ENCODE assay signal across 1 cellular context in the genomic region with DNA sequence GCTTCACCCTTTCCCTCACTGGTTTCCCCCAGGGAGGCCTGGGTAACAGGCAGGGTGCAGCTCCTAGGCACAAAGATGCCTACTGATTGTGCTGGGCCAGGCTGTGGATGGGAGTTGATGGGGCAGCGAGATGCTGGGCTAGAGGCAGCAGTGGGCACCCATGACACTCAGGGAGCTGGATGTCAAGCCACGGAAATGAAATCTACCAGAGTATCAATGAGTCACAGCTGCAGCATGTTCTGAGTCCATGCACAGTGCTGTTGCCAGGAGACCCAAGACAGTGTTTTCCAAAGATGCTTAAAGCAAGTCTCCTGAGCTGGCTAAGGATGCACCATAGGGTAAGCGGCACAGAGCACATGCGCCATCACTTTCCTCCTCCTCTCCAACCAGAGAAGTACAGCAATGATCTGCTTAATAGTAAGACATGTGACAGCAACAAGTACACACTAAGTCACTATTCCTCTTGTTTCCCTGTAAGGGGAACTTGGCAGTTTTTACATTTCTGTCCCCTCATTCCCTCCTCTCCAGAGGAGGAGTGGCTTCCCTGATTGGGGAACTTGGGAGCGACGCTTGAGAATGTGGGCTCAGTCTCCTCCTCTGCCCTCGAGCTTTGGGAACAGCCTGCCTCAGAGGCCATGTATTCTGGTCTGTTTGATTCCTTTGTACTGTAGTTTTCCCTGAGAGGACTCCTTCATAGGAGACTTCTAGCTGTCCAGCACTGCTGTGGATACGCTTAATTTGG.
TF ChIP-seq lines count a peak whose summit lies in the region.

No MANE protein-coding gene starts in this region.

TF ChIP-seq in WTC11, 78 proteins besides CTCF, POLR2A, EP300 and RAD21 (continued from another document):
- TF ChIP-seq, protein P1, sequence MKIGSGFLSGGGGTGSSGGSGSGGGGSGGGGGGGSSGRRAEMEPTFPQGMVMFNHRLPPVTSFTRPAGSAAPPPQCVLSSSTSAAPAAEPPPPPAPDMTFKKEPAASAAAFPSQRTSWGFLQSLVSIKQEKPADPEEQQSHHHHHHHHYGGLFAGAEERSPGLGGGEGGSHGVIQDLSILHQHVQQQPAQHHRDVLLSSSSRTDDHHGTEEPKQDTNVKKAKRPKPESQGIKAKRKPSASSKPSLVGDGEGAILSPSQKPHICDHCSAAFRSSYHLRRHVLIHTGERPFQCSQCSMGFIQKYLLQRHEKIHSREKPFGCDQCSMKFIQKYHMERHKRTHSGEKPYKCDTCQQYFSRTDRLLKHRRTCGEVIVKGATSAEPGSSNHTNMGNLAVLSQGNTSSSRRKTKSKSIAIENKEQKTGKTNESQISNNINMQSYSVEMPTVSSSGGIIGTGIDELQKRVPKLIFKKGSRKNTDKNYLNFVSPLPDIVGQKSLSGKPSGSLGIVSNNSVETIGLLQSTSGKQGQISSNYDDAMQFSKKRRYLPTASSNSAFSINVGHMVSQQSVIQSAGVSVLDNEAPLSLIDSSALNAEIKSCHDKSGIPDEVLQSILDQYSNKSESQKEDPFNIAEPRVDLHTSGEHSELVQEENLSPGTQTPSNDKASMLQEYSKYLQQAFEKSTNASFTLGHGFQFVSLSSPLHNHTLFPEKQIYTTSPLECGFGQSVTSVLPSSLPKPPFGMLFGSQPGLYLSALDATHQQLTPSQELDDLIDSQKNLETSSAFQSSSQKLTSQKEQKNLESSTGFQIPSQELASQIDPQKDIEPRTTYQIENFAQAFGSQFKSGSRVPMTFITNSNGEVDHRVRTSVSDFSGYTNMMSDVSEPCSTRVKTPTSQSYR (CRISPR knock-in tag; IDR thresholded peaks at IDR 0.05): no peak
- no peak for TF ChIP-seq NR3C1 (CRISPR knock-in tag; conservative IDR thresholded peaks at IDR 0.05; ENCODE audit: low read depth)
- TF ChIP-seq, protein P2, sequence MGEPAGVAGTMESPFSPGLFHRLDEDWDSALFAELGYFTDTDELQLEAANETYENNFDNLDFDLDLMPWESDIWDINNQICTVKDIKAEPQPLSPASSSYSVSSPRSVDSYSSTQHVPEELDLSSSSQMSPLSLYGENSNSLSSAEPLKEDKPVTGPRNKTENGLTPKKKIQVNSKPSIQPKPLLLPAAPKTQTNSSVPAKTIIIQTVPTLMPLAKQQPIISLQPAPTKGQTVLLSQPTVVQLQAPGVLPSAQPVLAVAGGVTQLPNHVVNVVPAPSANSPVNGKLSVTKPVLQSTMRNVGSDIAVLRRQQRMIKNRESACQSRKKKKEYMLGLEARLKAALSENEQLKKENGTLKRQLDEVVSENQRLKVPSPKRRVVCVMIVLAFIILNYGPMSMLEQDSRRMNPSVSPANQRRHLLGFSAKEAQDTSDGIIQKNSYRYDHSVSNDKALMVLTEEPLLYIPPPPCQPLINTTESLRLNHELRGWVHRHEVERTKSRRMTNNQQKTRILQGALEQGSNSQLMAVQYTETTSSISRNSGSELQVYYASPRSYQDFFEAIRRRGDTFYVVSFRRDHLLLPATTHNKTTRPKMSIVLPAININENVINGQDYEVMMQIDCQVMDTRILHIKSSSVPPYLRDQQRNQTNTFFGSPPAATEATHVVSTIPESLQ (CRISPR knock-in tag; IDR thresholded peaks at IDR 0.05): no peak
- TF ChIP-seq, protein P3, sequence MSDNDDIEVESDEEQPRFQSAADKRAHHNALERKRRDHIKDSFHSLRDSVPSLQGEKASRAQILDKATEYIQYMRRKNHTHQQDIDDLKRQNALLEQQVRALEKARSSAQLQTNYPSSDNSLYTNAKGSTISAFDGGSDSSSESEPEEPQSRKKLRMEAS (CRISPR knock-in tag; IDR thresholded peaks at IDR 0.05): no peak
- TF ChIP-seq SP1 (CRISPR knock-in tag; conservative IDR thresholded peaks at IDR 0.05): no peak
